ENCODE assay signal across 16 cellular contexts in genomic region chr7:42746226-42746625, GRCh38.
"Had no signal": no experiment of that assay in that cellular context is flagged by ENCODE, and none has a peak within 500 bp of the region (broad histone marks: within the 10 kb centered on the region; RNA-seq: fewer than 3 reads in every experiment).

No MANE protein-coding gene starts in this region.

- H3K4me1 Mint-ChIP-seq: activated CD4-positive, alpha-beta memory T cell treated with anti-CD3 and anti-CD28 coated beads, Interleukin-2, amount 10 ng/mL, durations not matched to agents 7 days and 5 days; activated CD4-positive, alpha-beta T cell treated with anti-CD3 and anti-CD28 coated beads for 36 hours; activated naive CD8-positive, alpha-beta T cell treated with anti-CD3 and anti-CD28 coated beads for 36 hours had no signal

- H3K4me3 Mint-ChIP-seq: activated CD4-positive, alpha-beta memory T cell treated with anti-CD3 and anti-CD28 coated beads, Interleukin-2, amount 10 ng/mL, durations not matched to agents 7 days and 5 days; activated CD4-positive, alpha-beta T cell treated with anti-CD3 and anti-CD28 coated beads for 36 hours; activated naive CD8-positive, alpha-beta T cell treated with anti-CD3 and anti-CD28 coated beads for 36 hours; activated T-cell treated with anti-CD3 and anti-CD28 coated beads, Interleukin-2, amount 50 U/mL, for 72 hours; neural crest cell; stimulated activated naive CD8-positive, alpha-beta T cell treated with anti-CD3 and anti-CD28 coated beads, Interleukin-15, Interleukin-2, amounts not matched to agents 100 ng/mL and 50 ng/mL, for 24 hours had no signal

- H3K36me3 ChIP-seq: colonic mucosa had no signal

- H3K27me3 Mint-ChIP-seq: activated CD4-positive, alpha-beta memory T cell treated with anti-CD3 and anti-CD28 coated beads, Interleukin-2, amount 10 ng/mL, durations not matched to agents 7 days and 5 days had no signal

- H3K4me3 ChIP-seq: colonic mucosa, testis had no signal

- H3K4me1 ChIP-seq: colonic mucosa, parathyroid adenoma, testis had no signal

- H2AFZ ChIP-seq: parathyroid adenoma had no signal

- H3K36me3 Mint-ChIP-seq: activated naive CD8-positive, alpha-beta T cell treated with anti-CD3 and anti-CD28 coated beads for 36 hours had no signal

- DNase-seq: activated CD4-positive, alpha-beta memory T cell treated with anti-CD3 and anti-CD28 coated beads, Interleukin-2, amount 10 ng/mL, durations not matched to agents 7 days and 5 days; activated CD4-positive, alpha-beta T cell treated with anti-CD3 and anti-CD28 coated beads for 36 hours; activated gamma-delta T cell treated with Interleukin-2 at 50 U/mL for 16 hours; activated naive CD8-positive, alpha-beta T cell treated with anti-CD3 and anti-CD28 coated beads for 36 hours; activated T-cell treated with anti-CD3 and anti-CD28 coated beads, Interleukin-2, amount 50 U/mL, for 72 hours; colonic mucosa; islet precursor cell; retina; stimulated activated CD4-positive, alpha-beta T cell treated with anti-CD3 and anti-CD28 coated beads, Interleukin-4, amount 100 ng/mL, for 1 hour; stimulated activated CD8-positive, alpha-beta memory T cell treated with anti-CD3 and anti-CD28 coated beads, Interleukin-4, amount 100 ng/mL, for 48 hours; T1000 had no signal

- H3K27ac ChIP-seq: colonic mucosa, parathyroid adenoma, testis, VCaP had no signal

- H3K9me3 ChIP-seq: colonic mucosa, testis had no signal

- H3K27ac Mint-ChIP-seq: activated CD4-positive, alpha-beta memory T cell treated with anti-CD3 and anti-CD28 coated beads, Interleukin-2, amount 10 ng/mL, durations not matched to agents 7 days and 5 days; activated CD4-positive, alpha-beta T cell treated with anti-CD3 and anti-CD28 coated beads for 36 hours; activated naive CD8-positive, alpha-beta T cell treated with anti-CD3 and anti-CD28 coated beads for 36 hours; activated T-cell treated with anti-CD3 and anti-CD28 coated beads, Interleukin-2, amount 50 U/mL, for 72 hours; stimulated activated naive CD8-positive, alpha-beta T cell treated with anti-CD3 and anti-CD28 coated beads, Interleukin-15, Interleukin-2, amounts not matched to agents 100 ng/mL and 50 ng/mL, for 24 hours had no signal

- ATAC-seq: activated CD4-positive, alpha-beta T cell treated with anti-CD3 and anti-CD28 coated beads for 36 hours; activated T-cell treated with anti-CD3 and anti-CD28 coated beads, Interleukin-2, amount 50 U/mL, for 72 hours had no signal

- H3K9ac ChIP-seq: parathyroid adenoma had no signal

- H3K79me2 ChIP-seq: parathyroid adenoma had no signal

- H3K27me3 ChIP-seq: colonic mucosa, testis had no signal
